In genomic region chr3:23612296-23612891, GRCh38 we compare ENCODE assay signal across 1 cellular context.
TF ChIP-seq lines count a peak whose summit lies in the region.

No MANE protein-coding gene starts in this region.

TF ChIP-seq in IMR-90, 13 proteins besides CTCF, POLR2A, EP300 and RAD21 (continued from another document):
- TF ChIP-seq, protein P1, sequence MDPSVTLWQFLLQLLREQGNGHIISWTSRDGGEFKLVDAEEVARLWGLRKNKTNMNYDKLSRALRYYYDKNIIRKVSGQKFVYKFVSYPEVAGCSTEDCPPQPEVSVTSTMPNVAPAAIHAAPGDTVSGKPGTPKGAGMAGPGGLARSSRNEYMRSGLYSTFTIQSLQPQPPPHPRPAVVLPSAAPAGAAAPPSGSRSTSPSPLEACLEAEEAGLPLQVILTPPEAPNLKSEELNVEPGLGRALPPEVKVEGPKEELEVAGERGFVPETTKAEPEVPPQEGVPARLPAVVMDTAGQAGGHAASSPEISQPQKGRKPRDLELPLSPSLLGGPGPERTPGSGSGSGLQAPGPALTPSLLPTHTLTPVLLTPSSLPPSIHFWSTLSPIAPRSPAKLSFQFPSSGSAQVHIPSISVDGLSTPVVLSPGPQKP (IDR thresholded peaks at IDR 0.05; ENCODE audit: borderline replicate concordance, low read depth, low read length), result no peak
- no peak for TF ChIP-seq CEBPB (IDR thresholded peaks at IDR 0.05; ENCODE audit: low read depth, low read length)
- TF ChIP-seq, protein P2, sequence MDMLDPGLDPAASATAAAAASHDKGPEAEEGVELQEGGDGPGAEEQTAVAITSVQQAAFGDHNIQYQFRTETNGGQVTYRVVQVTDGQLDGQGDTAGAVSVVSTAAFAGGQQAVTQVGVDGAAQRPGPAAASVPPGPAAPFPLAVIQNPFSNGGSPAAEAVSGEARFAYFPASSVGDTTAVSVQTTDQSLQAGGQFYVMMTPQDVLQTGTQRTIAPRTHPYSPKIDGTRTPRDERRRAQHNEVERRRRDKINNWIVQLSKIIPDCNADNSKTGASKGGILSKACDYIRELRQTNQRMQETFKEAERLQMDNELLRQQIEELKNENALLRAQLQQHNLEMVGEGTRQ (IDR thresholded peaks at IDR 0.05; ENCODE audit: low read depth, low read length), result peak; percentile 41; the same call in 1 of the 2 replicates
- no peak for TF ChIP-seq SMC3 (IDR thresholded peaks at IDR 0.05; ENCODE audit: low read depth, low read length)
- TF ChIP-seq FOS (IDR thresholded peaks at IDR 0.05; ENCODE audit: low read depth, low read length), result no peak
